Comparison of ENCODE assay signal across 9 cellular contexts in the genomic region with DNA sequence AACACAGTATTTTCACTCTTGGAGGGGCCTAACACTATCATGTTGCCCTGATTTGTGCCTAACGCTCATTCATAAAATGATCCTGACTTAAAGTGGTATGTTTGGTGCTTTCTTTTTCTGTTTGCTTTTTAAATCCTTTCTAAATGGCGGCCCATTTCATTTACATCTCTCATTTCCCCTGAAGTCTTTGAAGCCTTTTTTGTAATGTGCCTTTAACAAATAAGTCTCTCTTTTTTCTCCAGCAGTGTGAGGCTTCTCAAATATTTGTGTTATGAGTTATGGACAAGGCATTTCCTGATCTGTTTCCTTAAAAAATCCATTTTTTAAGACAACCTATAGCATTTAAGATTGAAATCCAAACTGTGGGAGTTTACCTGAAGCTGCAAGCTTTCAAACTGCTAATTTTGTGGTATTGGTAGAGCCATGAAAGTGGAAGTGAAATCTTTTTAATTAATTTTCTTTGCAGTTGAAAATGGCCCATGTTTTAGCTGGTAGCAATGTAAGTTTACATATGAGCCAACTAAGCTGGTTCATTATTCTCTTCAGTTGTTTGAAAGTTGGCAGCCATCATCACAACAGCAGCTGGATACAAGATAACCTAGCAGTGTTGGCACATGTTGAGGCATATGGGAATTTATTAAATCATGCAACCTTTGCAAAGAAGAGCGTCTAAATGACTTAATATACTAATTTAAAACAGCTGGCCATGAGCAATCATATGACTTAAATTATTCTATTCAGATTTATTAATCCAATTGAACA.
DNase-seq lines count a peak whose midpoint lies in the region; ATAC-seq and FAIRE-seq lines count a peak whose summit lies in the region.
"Had no signal": no experiment of that assay in that cellular context is flagged by ENCODE, and none has a peak within 500 bp of the region (broad histone marks: within the 10 kb centered on the region; RNA-seq: fewer than 3 reads in every experiment).

No MANE protein-coding gene starts in this region.

- H3K27me3 Mint-ChIP-seq in activated T-helper 2 cell treated with anti-CD3 and anti-CD28 coated beads, Interferon-gamma antibody, Interleukin-2, Interleukin-4, amounts not matched to agents 10 μg/mL and 5 μg/mL and 100 μg/mL, durations not matched to agents 14 hours and 24 hours and 36 hours (ENCODE audit: low read depth), result no peaks in the 10 kb centered on the region
- H3K27me3 Mint-ChIP-seq in activated T-cell treated with anti-CD3 and anti-CD28 coated beads, Interleukin-2, amount 50 U/mL, for 4 hours (ENCODE audit: low read depth), result no peaks in the 10 kb centered on the region

- DNase-seq in GM18507 (ENCODE audit: extremely low spot score, insufficient read length, low read depth) (peak; percentile 17), NCI-H1694 (lab: John Stamatoyannopoulos, UW) (peak; percentile 91), fibroblast of the conjunctiva (ENCODE audit: low read depth) (peak; percentile 68), T-helper 2 cell (no peak)
- no peak for DNase-seq in activated T-helper 2 cell treated with anti-CD3 and anti-CD28 coated beads, Interferon-gamma antibody, Interleukin-2, Interleukin-4, amounts not matched to agents 10 μg/mL and 5 μg/mL and 100 μg/mL, durations not matched to agents 14 hours and 24 hours and 36 hours (ENCODE audit: low spot score)
- DNase-seq in stimulated activated CD4-positive, alpha-beta T cell treated with anti-CD3 and anti-CD28 coated beads, Interleukin-2, amount 100 ng/mL, for 24 hours, result no peak
- no peak for DNase-seq in activated T-cell treated with anti-CD3 and anti-CD28 coated beads, Interleukin-2, amount 50 U/mL, for 4 hours
- DNase-seq: heart right ventricle had no signal

- intact Hi-C loops in activated T-helper 2 cell treated with anti-CD3 and anti-CD28 coated beads, Interferon-gamma antibody, Interleukin-2, Interleukin-4, amounts not matched to agents 10 μg/mL and 5 μg/mL and 100 μg/mL, durations not matched to agents 14 hours and 24 hours and 36 hours (cut with micrococcal nuclease), result no loop called here

- peak; percentile 74 for ATAC-seq in HG02588 (IDR thresholded peaks at IDR 0.05; ENCODE audit: unreplicated experiment)
- ATAC-seq in activated T-cell treated with anti-CD3 and anti-CD28 coated beads, Interleukin-2, amount 50 U/mL, for 4 hours, result no peak

- no peak overlapping the region for H3K4me3 Mint-ChIP-seq in activated T-helper 2 cell treated with anti-CD3 and anti-CD28 coated beads, Interferon-gamma antibody, Interleukin-2, Interleukin-4, amounts not matched to agents 10 μg/mL and 5 μg/mL and 100 μg/mL, durations not matched to agents 14 hours and 24 hours and 36 hours (ENCODE audit: low read depth)
- H3K4me3 Mint-ChIP-seq in activated T-cell treated with anti-CD3 and anti-CD28 coated beads, Interleukin-2, amount 50 U/mL, for 4 hours, result no peak overlapping the region

- no peaks in the 10 kb centered on the region for H3K9me3 Mint-ChIP-seq in activated T-helper 2 cell treated with anti-CD3 and anti-CD28 coated beads, Interferon-gamma antibody, Interleukin-2, Interleukin-4, amounts not matched to agents 10 μg/mL and 5 μg/mL and 100 μg/mL, durations not matched to agents 14 hours and 24 hours and 36 hours
- H3K9me3 Mint-ChIP-seq in activated T-cell treated with anti-CD3 and anti-CD28 coated beads, Interleukin-2, amount 50 U/mL, for 4 hours, result peaks cover 8% of the 10 kb centered on the region

- no peak overlapping the region for H3K27ac Mint-ChIP-seq in activated T-helper 2 cell treated with anti-CD3 and anti-CD28 coated beads, Interferon-gamma antibody, Interleukin-2, Interleukin-4, amounts not matched to agents 10 μg/mL and 5 μg/mL and 100 μg/mL, durations not matched to agents 14 hours and 24 hours and 36 hours

- FAIRE-seq in GM18507 (lab: Jason Lieb, UNC), result peak; percentile 79

- peaks cover 31% of the 10 kb centered on the region for H3K36me3 Mint-ChIP-seq in activated T-helper 2 cell treated with anti-CD3 and anti-CD28 coated beads, Interferon-gamma antibody, Interleukin-2, Interleukin-4, amounts not matched to agents 10 μg/mL and 5 μg/mL and 100 μg/mL, durations not matched to agents 14 hours and 24 hours and 36 hours (ENCODE audit: low read depth)
- peaks cover 46% of the 10 kb centered on the region for H3K36me3 Mint-ChIP-seq in activated T-cell treated with anti-CD3 and anti-CD28 coated beads, Interleukin-2, amount 50 U/mL, for 4 hours (ENCODE audit: insufficient read depth)

- H3K4me1 Mint-ChIP-seq in activated T-helper 2 cell treated with anti-CD3 and anti-CD28 coated beads, Interferon-gamma antibody, Interleukin-2, Interleukin-4, amounts not matched to agents 10 μg/mL and 5 μg/mL and 100 μg/mL, durations not matched to agents 14 hours and 24 hours and 36 hours (ENCODE audit: low read depth), result peaks cover 3% of the 10 kb centered on the region
- no peaks in the 10 kb centered on the region for H3K4me1 Mint-ChIP-seq in activated T-cell treated with anti-CD3 and anti-CD28 coated beads, Interleukin-2, amount 50 U/mL, for 4 hours (ENCODE audit: low read depth)

Comparison
In these comparisons a context has a peak if more than half of its experiments do, and no peak if none do; other contexts are left out.
1. DNase-seq: peak in GM18507 (single experiment), NCI-H1694 (single experiment) and fibroblast of the conjunctiva (single experiment); none in activated T-helper 2 cell treated with anti-CD3 and anti-CD28 coated beads, Interferon-gamma antibody, Interleukin-2, Interleukin-4, amounts not matched to agents 10 μg/mL and 5 μg/mL and 100 μg/mL, durations not matched to agents 14 hours and 24 hours and 36 hours (single experiment), T-helper 2 cell (0 of 5), stimulated activated CD4-positive, alpha-beta T cell treated with anti-CD3 and anti-CD28 coated beads, Interleukin-2, amount 100 ng/mL, for 24 hours (0 of 2) and activated T-cell treated with anti-CD3 and anti-CD28 coated beads, Interleukin-2, amount 50 U/mL, for 4 hours (single experiment).